Comparison of ENCODE assay signal across 14 cellular contexts in genomic region chr11:75437966-75438659, GRCh38. TPM values are rescaled to one million over a fixed set of nuclear protein-coding genes. Genes with fewer than 3 reads are reported as not detected.
"Had no signal": no experiment of that assay in that cellular context is flagged by ENCODE, and none has a peak within 500 bp of the region (broad histone marks: within the 10 kb centered on the region; RNA-seq: fewer than 3 reads in every experiment).

No MANE protein-coding gene starts in this region.

- DNase-seq: activated CD4-positive, alpha-beta T cell treated with anti-CD3 and anti-CD28 coated beads, Interleukin-2, amount 10 ng/mL, durations not matched to agents 7 days and 5 days; activated CD8-positive, alpha-beta memory T cell treated with anti-CD3 and anti-CD28 coated beads for 24 hours; activated naive CD4-positive, alpha-beta T cell treated with Interleukin-2 at 50 U/mL for 16 hours; activated T-cell treated with anti-CD3 and anti-CD28 coated beads for 4 hours; erythroblast; islet precursor cell; ovary; spleen; stimulated activated CD4-positive, alpha-beta T cell treated with anti-CD3 and anti-CD28 coated beads, Interleukin-1b, Interleukin-23, amount 100 ng/mL, for 48 hours had no signal

- H3K4me1 ChIP-seq: ascending aorta, breast epithelium had no signal

- H3K36me3 ChIP-seq: breast epithelium, ovary had no signal

- H3K79me2 ChIP-seq: hepatocyte had no signal

- H3K27ac ChIP-seq: ascending aorta, breast epithelium, hepatocyte, ovary, spleen had no signal

- H2AFZ ChIP-seq: hepatocyte had no signal

- H3K4me2 ChIP-seq: hepatocyte had no signal

- H3K9me3 ChIP-seq: ascending aorta, breast epithelium, ovary, spleen had no signal

- H3K4me3 ChIP-seq: ascending aorta, breast epithelium, hepatocyte, lung, ovary, spleen had no signal

- ATAC-seq: sciatic nerve had no signal

- H3K27me3 ChIP-seq: ascending aorta, breast epithelium, ovary had no signal

RNA-seq across cellular contexts. Expression of gene KLHL35, which starts 5.1 kb away (rescaled TPM):
- total RNA-seq: ascending aorta had no signal
